ENCODE assay signal across 17 cellular contexts in the genomic region with DNA sequence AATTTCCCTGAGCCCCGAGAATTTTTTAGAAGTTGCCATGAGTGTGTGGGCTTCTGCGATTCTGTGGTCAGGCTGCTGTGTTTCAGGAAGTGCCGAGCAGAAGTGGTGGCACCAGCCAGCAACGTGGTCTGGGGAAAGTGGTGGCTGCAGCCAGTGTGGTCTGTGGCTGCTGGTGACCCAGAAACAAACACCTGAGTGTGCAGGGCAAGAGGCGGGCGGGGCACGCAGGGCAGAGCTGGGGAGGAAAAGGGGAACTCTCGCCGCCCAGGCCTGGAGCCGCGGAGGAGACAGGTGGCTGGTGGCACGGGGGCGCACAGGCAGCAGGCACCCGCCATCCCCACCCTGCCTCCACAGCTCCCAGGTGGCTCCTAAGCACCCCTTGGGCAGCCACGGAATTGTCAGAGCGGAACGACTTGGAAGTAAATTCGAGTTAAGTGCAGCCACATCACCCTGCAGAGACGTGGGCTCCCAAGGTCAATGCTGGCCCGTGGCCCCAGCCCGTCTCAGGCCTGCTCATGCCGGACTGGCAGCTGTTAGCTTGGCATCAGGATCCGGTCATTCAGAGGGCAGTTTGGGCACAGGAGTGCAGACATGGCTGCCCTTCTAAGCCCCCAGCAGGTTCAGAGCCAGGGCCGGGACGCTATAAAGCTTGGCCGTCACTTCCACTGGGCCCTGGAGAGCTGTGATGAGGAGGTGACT. TPM values are rescaled to one million over a fixed set of nuclear protein-coding genes. Genes with fewer than 3 reads are reported as not detected.
"Had no signal": no experiment of that assay in that cellular context is flagged by ENCODE, and none has a peak within 500 bp of the region (broad histone marks: within the 10 kb centered on the region; RNA-seq: fewer than 3 reads in every experiment).

No MANE protein-coding gene starts in this region.

- H3K4me1 ChIP-seq: left lung, uterus had no signal

- H3K27ac Mint-ChIP-seq: activated naive CD4-positive, alpha-beta T cell treated with anti-CD3 and anti-CD28 coated beads, Interleukin-2, amount 50 U/mL, for 24 hours; endodermal cell; nephron progenitor cell; stimulated activated naive CD8-positive, alpha-beta T cell treated with anti-CD3 and anti-CD28 coated beads, Interleukin-15, Interleukin-2, amounts not matched to agents 100 ng/mL and 50 ng/mL, for 24 hours had no signal

- H3K4me3 ChIP-seq: left lung, uterus had no signal

- H3K4me3 Mint-ChIP-seq: activated naive CD4-positive, alpha-beta T cell treated with anti-CD3 and anti-CD28 coated beads, Interleukin-2, amount 50 U/mL, for 24 hours; brain; endodermal cell; nephron progenitor cell; stimulated activated naive CD8-positive, alpha-beta T cell treated with anti-CD3 and anti-CD28 coated beads, Interleukin-15, Interleukin-2, amounts not matched to agents 100 ng/mL and 50 ng/mL, for 24 hours had no signal

- H3K36me3 ChIP-seq: left lung, uterus had no signal

- ATAC-seq: left lung had no signal

- H3K9me3 Mint-ChIP-seq: activated naive CD4-positive, alpha-beta T cell treated with anti-CD3 and anti-CD28 coated beads, Interleukin-2, amount 50 U/mL, for 24 hours; brain; endodermal cell; nephron progenitor cell; stimulated activated naive CD8-positive, alpha-beta T cell treated with anti-CD3 and anti-CD28 coated beads, Interleukin-15, Interleukin-2, amounts not matched to agents 100 ng/mL and 50 ng/mL, for 24 hours had no signal

- H3K27ac ChIP-seq: left lung, uterus had no signal

- H3K27me3 ChIP-seq: uterus had no signal

- DNase-seq: activated CD4-positive, alpha-beta T cell treated with anti-CD3 and anti-CD28 coated beads, Interleukin-2, amount 50 U/mL, for 1 hour; activated CD4-positive, CD25-positive, alpha-beta regulatory T cell; activated effector memory CD4-positive, alpha-beta T cell treated with Interleukin-2 at 50 U/mL for 16 hours; cerebellar nuclear complex; dermis blood vessel endothelial cell; endodermal cell; erythroblast; left lung; mesendoderm; nephron progenitor cell; stimulated activated CD4-positive, alpha-beta T cell treated with anti-CD3 and anti-CD28 coated beads, Interleukin-4, amount 100 ng/mL, for 1 hour; stimulated activated CD8-positive, alpha-beta memory T cell treated with anti-CD3 and anti-CD28 coated beads, Interleukin-4, amount 100 ng/mL, for 48 hours; T-helper 2 cell; uterus had no signal

- H3K36me3 Mint-ChIP-seq: activated naive CD4-positive, alpha-beta T cell treated with anti-CD3 and anti-CD28 coated beads, Interleukin-2, amount 50 U/mL, for 24 hours; brain had no signal

- H3K27me3 Mint-ChIP-seq: stimulated activated naive CD8-positive, alpha-beta T cell treated with anti-CD3 and anti-CD28 coated beads, Interleukin-15, Interleukin-2, amounts not matched to agents 100 ng/mL and 50 ng/mL, for 24 hours had no signal

- H3K4me1 Mint-ChIP-seq: activated naive CD4-positive, alpha-beta T cell treated with anti-CD3 and anti-CD28 coated beads, Interleukin-2, amount 50 U/mL, for 24 hours; endodermal cell had no signal

- H3K9me3 ChIP-seq: left lung, uterus had no signal

RNA-seq across cellular contexts. Expression of a gene that starts 25.1 kb away (rescaled TPM):
- total RNA-seq: dermis blood vessel endothelial cell had no signal
